ENCODE assay signal across 21 cellular contexts in the genomic region with DNA sequence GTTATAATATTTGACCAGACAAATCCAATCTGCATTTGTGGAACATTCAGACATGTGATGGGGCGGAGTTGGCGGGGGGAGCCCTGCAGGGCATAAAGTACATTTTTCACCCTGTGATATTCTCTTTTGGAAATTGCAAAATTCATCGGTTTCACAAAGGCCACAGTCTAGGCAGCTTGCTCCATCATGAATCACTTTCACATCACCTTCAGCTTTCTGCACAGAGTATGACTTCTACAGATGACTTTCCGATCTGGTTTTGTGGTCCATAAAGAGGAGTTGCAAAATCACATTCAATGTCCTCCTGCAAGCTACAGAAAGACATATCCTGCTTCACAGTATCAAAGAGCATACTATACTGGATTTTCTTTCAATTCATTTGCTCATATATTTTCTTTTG. TPM values are rescaled to one million over a fixed set of nuclear protein-coding genes. Genes with fewer than 3 reads are reported as not detected.
DNase-seq lines count a peak whose midpoint lies in the region; ATAC-seq and FAIRE-seq lines count a peak whose summit lies in the region.
"Had no signal": no experiment of that assay in that cellular context is flagged by ENCODE, and none has a peak within 500 bp of the region (broad histone marks: within the 10 kb centered on the region; RNA-seq: fewer than 3 reads in every experiment).

No MANE protein-coding gene starts in this region.

- ATAC-seq in HG03342 (IDR thresholded peaks at IDR 0.05; ENCODE audit: unreplicated experiment): peak; percentile 64
- ATAC-seq in HG03139 (IDR thresholded peaks at IDR 0.05; ENCODE audit: unreplicated experiment): no peak
- ATAC-seq: left lobe of liver, Panc1 had no signal

- peak; percentile 96 for DNase-seq in AML-193 (lab: John Stamatoyannopoulos, UW)
- no peak for DNase-seq in GM19239 (ENCODE audit: insufficient read length, low spot score)
- peak; percentile 91 for DNase-seq in SIG-M5 (lab: John Stamatoyannopoulos, UW)
- DNase-seq in effector CD4-positive, alpha-beta T cell: no peak
- no peak for DNase-seq in ureter (ENCODE audit: low spot score)
- DNase-seq in ACHN: no peak
- DNase-seq: activated gamma-delta T cell; colonic mucosa; GDM1; NCI-H187 treated with DMSO at 0.1 percent for 48 hours; NCI-H510A treated with DMSO at 0.1 percent for 48 hours; stimulated activated naive CD4-positive, alpha-beta T cell; WERI-Rb-1 had no signal

- in situ Hi-C loops in ACHN (cut with HindIII; ENCODE audit: low pct_ligation_motif_present, low pct_unique_long_range_greater_than_20kb, low sequenced_read_pairs): no loop called here

- peak; percentile 81 for FAIRE-seq in GM19239 (lab: Jason Lieb, UNC)
- FAIRE-seq: frontal cortex, H1, urothelium cell line had no signal

RNA-seq across cellular contexts. Expression of a gene that starts 51.3 kb away (rescaled TPM):
- total RNA-seq in ureter: 8.0 TPM
- total RNA-seq: H1, LHCN-M2 had no signal

Comparison
In these comparisons a context has a peak if more than half of its experiments do, and no peak if none do; other contexts are left out.
1. DNase-seq: peak in AML-193 (2 of 2) and SIG-M5 (single experiment); none in GM19239 (single experiment), effector CD4-positive, alpha-beta T cell (single experiment), ureter (single experiment) and ACHN (single experiment).